In genomic region chr7:123748171-123748733, GRCh38 we compare ENCODE assay signal across 8 cellular contexts. TPM values are rescaled to one million over a fixed set of nuclear protein-coding genes. Genes with fewer than 3 reads are reported as not detected.
DNase-seq lines count a peak whose midpoint lies in the region; ATAC-seq and TF ChIP-seq lines count a peak whose summit lies in the region.

No MANE protein-coding gene starts in this region.

- intact Hi-C loops in CD4-positive, alpha-beta memory T cell (cut with micrococcal nuclease), result loop anchor here (2.0 to 5.0 kb wide), 3 partner anchors 36 to 1184 kb away; partner anchors contain the start of gene IQUB

- H3K36me3 ChIP-seq in CD4-positive, alpha-beta memory T cell (ENCODE audit: insufficient read depth, low read length), result no peaks in the 10 kb centered on the region

- H3K27ac ChIP-seq in CD4-positive, alpha-beta memory T cell (ENCODE audit: low read depth, low read length), result peak overlapping the region; percentile 84
- peak overlapping the region; percentile 92 for H3K27ac ChIP-seq in layer of hippocampus (ENCODE audit: low read depth, low read length)

- peak; percentile 22 for ATAC-seq in GM19397 (IDR thresholded peaks at IDR 0.05; ENCODE audit: unreplicated experiment)
- ATAC-seq in HG03442 (IDR thresholded peaks at IDR 0.05; ENCODE audit: unreplicated experiment), result peak; percentile 14
- peak; percentile 14 for ATAC-seq in T-helper 17 cell

- peaks cover 0 to 11% of the 10 kb centered on the region in 2 donors for H3K36me3 Mint-ChIP-seq in CD4-positive, alpha-beta memory T cell
- H3K36me3 Mint-ChIP-seq in T-helper 17 cell (ENCODE audit: low read depth), result peaks cover 3% of the 10 kb centered on the region

- peaks cover 47 to 63% (median 57%) of the 10 kb centered on the region in 4 donors for H3K4me1 Mint-ChIP-seq in CD4-positive, alpha-beta memory T cell
- peaks cover 51% of the 10 kb centered on the region for H3K4me1 Mint-ChIP-seq in T-helper 17 cell

- H3K27me3 Mint-ChIP-seq in CD4-positive, alpha-beta memory T cell, result no peaks in the 10 kb centered on the region
- H3K27me3 Mint-ChIP-seq in T-helper 17 cell, result no peaks in the 10 kb centered on the region

- peak overlapping the region; percentile 68 to 85 for H3K4me3 ChIP-seq in CD4-positive, alpha-beta memory T cell (ENCODE audit: low read length in 2 of 2)
- peak overlapping the region; percentile 78 for H3K4me3 ChIP-seq in choroid plexus epithelial cell (ENCODE audit: low read depth, low read length)

- CTCF ChIA-PET in CD4-positive, alpha-beta memory T cell (lab: Charles Lee; ENCODE audit: partially characterized antibody), result interaction anchor here (0.9 to 1.8 kb wide), 9 partner anchors 9 to 254 kb away, joined by 3 to 8 read pairs (median 4); partner anchors contain the start of gene NDUFA5

- H3K27ac Mint-ChIP-seq in CD4-positive, alpha-beta memory T cell, result peak overlapping the region; percentile 70 to 96 (median 94)
- peak overlapping the region; percentile 93 for H3K27ac Mint-ChIP-seq in T-helper 17 cell

- no peaks in the 10 kb centered on the region for H3K27me3 ChIP-seq in CD4-positive, alpha-beta memory T cell (ENCODE audit: insufficient read depth, low read length)
- H3K27me3 ChIP-seq in layer of hippocampus (ENCODE audit: control insufficient read depth, insufficient read depth, low read length), result no peaks in the 10 kb centered on the region

- H3K9me3 Mint-ChIP-seq in CD4-positive, alpha-beta memory T cell, result no peaks in the 10 kb centered on the region

- peaks cover 59% of the 10 kb centered on the region for H3K4me1 ChIP-seq in CD4-positive, alpha-beta memory T cell (ENCODE audit: insufficient read depth, low read length)

- H3K9me3 ChIP-seq in CD4-positive, alpha-beta memory T cell (ENCODE audit: control insufficient read depth in 1 of 2, low read length in 2 of 2), result no peaks in the 10 kb centered on the region
- H3K9me3 ChIP-seq in T-helper 17 cell (ENCODE audit: control insufficient read depth, low read length, poor library complexity, severe bottlenecking), result no peaks in the 10 kb centered on the region

- peak in 4 of 5 donors; percentile 12 to 48 (median 26) for DNase-seq in CD4-positive, alpha-beta memory T cell
- DNase-seq in T-helper 17 cell (peak in 2 of 3 donors; percentile 13 to 25), choroid plexus epithelial cell (ENCODE audit: low read depth) (peak; percentile 47), NCI-H187 treated with DMSO at 0.1 percent for 48 hours (lab: John Stamatoyannopoulos, UW) (no peak)
- DNase-seq in stimulated activated CD4-positive, alpha-beta T cell treated with anti-CD3 and anti-CD28 coated beads, Interleukin-4, amount 100 ng/mL, for 1 hour, result peak; percentile 24

- peak overlapping the region; percentile 91 to 98 (median 94) for H3K4me3 Mint-ChIP-seq in CD4-positive, alpha-beta memory T cell
- peak overlapping the region; percentile 96 for H3K4me3 Mint-ChIP-seq in T-helper 17 cell

- POLR2A ChIA-PET in CD4-positive, alpha-beta memory T cell (lab: Charles Lee; ENCODE audit: partially characterized antibody), result interaction anchor here (0.9 to 3.2 kb wide), 14 partner anchors 10 to 1181 kb away, joined by 3 to 37 read pairs (median 4); partner anchors contain the start of genes IQUB, NDUFA5 and POT1

- no peak for TF ChIP-seq CTCF in choroid plexus epithelial cell (conservative IDR thresholded peaks at IDR 0.05; ENCODE audit: low read depth, low read length)

RNA-seq across cellular contexts. Expression of gene WASL, which starts 0.6 kb away (rescaled TPM):
- total RNA-seq in CD4-positive, alpha-beta memory T cell, result 10 to 100 TPM; 12.7 to 13.5 TPM
- polyA plus RNA-seq in CD4-positive, alpha-beta memory T cell, result 1 to 10 TPM; 1.9 to 2.9 TPM
- total RNA-seq in T-helper 17 cell, result 1 to 10 TPM; 9.5 to 10.0 TPM
